14 cellular contexts compared by ENCODE assay signal in genomic region chr10:60828489-60828852, GRCh38. TPM values are rescaled to one million over a fixed set of nuclear protein-coding genes. Genes with fewer than 3 reads are reported as not detected.
DNase-seq lines count a peak whose midpoint lies in the region; ATAC-seq, FAIRE-seq and TF ChIP-seq lines count a peak whose summit lies in the region.
"Had no signal": no experiment of that assay in that cellular context is flagged by ENCODE, and none has a peak within 500 bp of the region (broad histone marks: within the 10 kb centered on the region; RNA-seq: fewer than 3 reads in every experiment).

No MANE protein-coding gene starts in this region.

- no TSS peak for BruUV-seq in HepG2 (replicated peaks; lab: Mats Ljungman, UMichigan)
- no TSS peak for BruUV-seq in K562 (replicated peaks; lab: Mats Ljungman, UMichigan)

- no peak overlapping the region for H3K4me3 ChIP-seq in right lobe of liver
- H3K4me3 ChIP-seq in HepG2 (replicated peaks in 1 of 3; ENCODE audit: insufficient read depth in 1 of 3, low read depth in 2 of 3, low read length in 3 of 3) = no peak overlapping the region
- no peak overlapping the region for H3K4me3 ChIP-seq in K562
- H3K4me3 ChIP-seq in effector memory CD4-positive, alpha-beta T cell (ENCODE audit: insufficient read depth, low read depth, low read length, poor library complexity, severe bottlenecking) = no peak overlapping the region
- H3K4me3 ChIP-seq: skin epidermis, tibial artery had no signal

- H3K4me1 ChIP-seq in right lobe of liver (no peaks in the 10 kb centered on the region), HepG2 (ENCODE audit: insufficient read depth, low read length) (peaks cover 9% of the 10 kb centered on the region; the same call in 1 of the 2 replicates), K562 (replicated peaks in 1 of 2; ENCODE audit: control insufficient read depth in 2 of 2, insufficient read depth in 2 of 2, low read length in 2 of 2) (peaks cover 0 to 19% of the 10 kb centered on the region in 2 experiments; a peak in 4 of 5 replicates)
- no peaks in the 10 kb centered on the region for H3K4me1 ChIP-seq in effector memory CD4-positive, alpha-beta T cell (ENCODE audit: control insufficient read depth, insufficient read depth, low read length, poor library complexity, severe bottlenecking)

- POLR2A ChIA-PET in HepG2 (lab: Yijun Ruan, JAX) = no interaction called here
- POLR2A ChIA-PET in K562 (lab: Yijun Ruan, JAX) = interaction anchor here (0.8 to 3.7 kb wide), 3 partner anchors 9 to 391 kb away, joined by 3 to 12 read pairs (median 4); no protein-coding TSS in a partner anchor

- TF ChIP-seq EP300 in HepG2 (IDR thresholded peaks at IDR 0.05; ENCODE audit: low read depth in 2 of 2, low read length in 2 of 2) (no peak), HepG2 (CRISPR knock-in tag; IDR thresholded peaks at IDR 0.05; ENCODE audit: borderline replicate concordance) (no peak), K562 (IDR thresholded peaks at IDR 0.05; ENCODE audit: low read length) (no peak)

- H3K4me2 ChIP-seq in HepG2 (ENCODE audit: low read depth, low read length) (no peak overlapping the region), K562 (ENCODE audit: insufficient read depth, low read length) (peak overlapping the region; percentile 62; the same call in 1 of the 2 replicates)

- intact Hi-C loops in right lobe of liver (cut with DNase I) (no loop called here), HepG2 (cut with micrococcal nuclease; ENCODE audit: unreplicated experiment) (loop anchor here (10.0 kb wide), 1 partner anchor 316 kb away; no protein-coding TSS in a partner anchor), K562 (cut with micrococcal nuclease) (loop anchor here (1.0 to 10.0 kb wide), 3 partner anchors 48 to 1006 kb away; partner anchors contain the start of gene RHOBTB1)

- ATAC-seq in right lobe of liver = peak in 3 of 4 donors; percentile 33 to 63 (median 39)
- ATAC-seq in HepG2 = no peak
- peak; percentile 45 for ATAC-seq in K562
- ATAC-seq in GM19397 (IDR thresholded peaks at IDR 0.05; ENCODE audit: unreplicated experiment) = no peak
- ATAC-seq in GM19467 (IDR thresholded peaks at IDR 0.05; ENCODE audit: unreplicated experiment) = no peak

- FAIRE-seq in HepG2 (lab: Jason Lieb, UNC) (no peak), K562 (lab: Jason Lieb, UNC) (no peak)
- FAIRE-seq: GM18507 had no signal

- H3K27me3 ChIP-seq in right lobe of liver (no peaks in the 10 kb centered on the region), HepG2 (ENCODE audit: control insufficient read depth in 1 of 2, insufficient read depth in 2 of 2, low read length in 2 of 2) (no peaks in the 10 kb centered on the region; a peak in 1 of 5 replicates), K562 (ENCODE audit: control insufficient read depth in 2 of 2, insufficient read depth in 2 of 2, low read length in 2 of 2) (no peaks in the 10 kb centered on the region)
- no peaks in the 10 kb centered on the region for H3K27me3 ChIP-seq in effector memory CD4-positive, alpha-beta T cell (replicated peaks; ENCODE audit: control insufficient read depth, insufficient read depth, low read length, poor library complexity, severe bottlenecking)
- H3K27me3 ChIP-seq: tibial artery had no signal

- H3K27ac ChIP-seq in right lobe of liver (peak overlapping the region in 1 of 3 donors; percentile 12), HepG2 (ENCODE audit: extremely low read length, insufficient read depth, low read length) (no peak overlapping the region), K562 (ENCODE audit: extremely low read depth, low read depth, low read length) (peak overlapping the region; percentile 74)
- H3K27ac ChIP-seq in effector memory CD4-positive, alpha-beta T cell (ENCODE audit: insufficient read depth, low read length, poor library complexity, severe bottlenecking) = no peak overlapping the region
- H3K27ac ChIP-seq: tibial artery, WERI-Rb-1 had no signal

- TF ChIP-seq RAD21 in HepG2 (CRISPR knock-in tag; IDR thresholded peaks at IDR 0.05) (no peak), K562 (CRISPR knock-in tag; conservative IDR thresholded peaks at IDR 0.05 in 1 of 2, IDR thresholded peaks at IDR 0.05 in 1 of 2) (no peak)

- H3K9me1 ChIP-seq in K562 (ENCODE audit: control insufficient read depth, insufficient read depth, low read length) = no peaks in the 10 kb centered on the region

- CTCF ChIA-PET in HepG2 (lab: Yijun Ruan, JAX; ENCODE audit: low intra/inter-chr PET ratio, low total read pairs) = no interaction called here
- CTCF ChIA-PET in K562 (lab: Yijun Ruan, JAX; ENCODE audit: low intra/inter-chr PET ratio) = interaction anchor here (0.6 kb wide), 1 partner anchor 384 kb away, joined by 3 read pairs; no protein-coding TSS in a partner anchor

- WGBS in right lobe of liver (ENCODE audit: insufficient coverage, low coverage, low lambda C conversion rate, missing lambda C conversion rate) = 9% methylated on average over 1 of the region's 1 CpG
- 33% methylated on average over 1 of the region's 1 CpG for WGBS in HepG2 (ENCODE audit: low lambda C conversion rate)
- WGBS in K562 (ENCODE audit: insufficient coverage, low coverage, missing lambda C conversion rate) = 5% methylated on average over 1 of the region's 1 CpG

- TF ChIP-seq POLR2A in right lobe of liver (IDR thresholded peaks at IDR 0.05) (no peak), HepG2 (IDR thresholded peaks at IDR 0.05; ENCODE audit: insufficient read depth in 1 of 2, low read depth in 2 of 2, low read length in 2 of 2) (no peak), K562 (conservative IDR thresholded peaks at IDR 0.05) (no peak)

- H2AFZ ChIP-seq in HepG2 (ENCODE audit: low read length) (no peak overlapping the region), K562 (ENCODE audit: low read depth, low read length) (peak overlapping the region; percentile 80)

- H4K20me1 ChIP-seq in HepG2 (ENCODE audit: insufficient read depth, low read length) (no peaks in the 10 kb centered on the region), K562 (replicated peaks; ENCODE audit: control insufficient read depth, insufficient read depth, low read length) (no peaks in the 10 kb centered on the region)

- DNase-seq in right lobe of liver = no peak
- DNase-seq in HepG2 (ENCODE audit: low spot score) = no peak
- DNase-seq in K562 (ENCODE audit: extremely low read depth in 1 of 4, low spot score in 3 of 4) = peak in 1 of 4 experiments; percentile 26
- peak; percentile 5 for DNase-seq in kidney tubule cell (ENCODE audit: low spot score)
- DNase-seq in effector memory CD4-positive, alpha-beta T cell = no peak
- DNase-seq in AML-193 (lab: John Stamatoyannopoulos, UW) = no peak
- DNase-seq: activated T-cell treated with anti-CD3 and anti-CD28 coated beads for 4 hours, NCI-H446, tibial artery, WERI-Rb-1 had no signal

- no peak overlapping the region for H3K9ac ChIP-seq in HepG2 (ENCODE audit: insufficient read depth, low read depth, low read length)
- peak overlapping the region in 1 of 2 experiments; percentile 34; a peak in 2 of 4 replicates for H3K9ac ChIP-seq in K562 (ENCODE audit: insufficient read depth in 1 of 2, low read depth in 2 of 2, low read length in 2 of 2)

- H3K36me3 ChIP-seq in right lobe of liver = no peaks in the 10 kb centered on the region
- H3K36me3 ChIP-seq in HepG2 (replicated peaks in 1 of 2; ENCODE audit: control insufficient read depth in 1 of 2, insufficient read depth in 2 of 2, low read length in 2 of 2) = no peaks in the 10 kb centered on the region
- no peaks in the 10 kb centered on the region for H3K36me3 ChIP-seq in K562 (ENCODE audit: control insufficient read depth, insufficient read depth, low read length)
- H3K36me3 ChIP-seq in effector memory CD4-positive, alpha-beta T cell (ENCODE audit: control insufficient read depth, insufficient read depth, low read length) = no peaks in the 10 kb centered on the region
- H3K36me3 ChIP-seq: tibial artery, WERI-Rb-1 had no signal

- in situ Hi-C loops in HepG2 (cut with HindIII; ENCODE audit: extremely low pct_ligation_motif_present, low pct_unique_long_range_greater_than_20kb) = loop anchor here (10.0 kb wide), 1 partner anchor 136 kb away; no protein-coding TSS in a partner anchor
- in situ Hi-C loops in K562 (cut with MboI) = no loop called here

- TF ChIP-seq CTCF in right lobe of liver (IDR thresholded peaks at IDR 0.05) (no peak), HepG2 (CRISPR knock-in tag; IDR thresholded peaks at IDR 0.05) (no peak), K562 (IDR thresholded peaks at IDR 0.05 in 2 of 3, conservative IDR thresholded peaks at IDR 0.05 in 1 of 3; ENCODE audit: insufficient read depth in 2 of 3, low read depth in 1 of 3, low read length in 3 of 3) (no peak)

- no peaks in the 10 kb centered on the region for H3K9me3 ChIP-seq in right lobe of liver
- H3K9me3 ChIP-seq in HepG2 (ENCODE audit: low read length) = no peaks in the 10 kb centered on the region
- H3K9me3 ChIP-seq in K562 (replicated peaks; ENCODE audit: control insufficient read depth, insufficient read depth, low read depth, low read length) = no peaks in the 10 kb centered on the region
- H3K9me3 ChIP-seq in effector memory CD4-positive, alpha-beta T cell (ENCODE audit: control insufficient read depth, low read length) = no peaks in the 10 kb centered on the region
- H3K9me3 ChIP-seq: tibial artery had no signal

- H3K79me2 ChIP-seq in HepG2 (ENCODE audit: insufficient read depth, low read length) (no peaks in the 10 kb centered on the region), K562 (ENCODE audit: control insufficient read depth, insufficient read depth, low read length) (no peaks in the 10 kb centered on the region)

RNA-seq across cellular contexts. Expression of gene CDK1, which starts 50.2 kb away (rescaled TPM):
- total RNA-seq in right lobe of liver (1 to 10 TPM in 5 of 6 experiments, not detected in 1; 1.2 to 3.6 (median 3.0) TPM), HepG2 (2016; rRNA removed; fragmentation: Illumina TruSeq; extraction: Trizol) (132 and 221 TPM in 2 replicates), K562 (2014; rRNA removed) (122 and 156 TPM in 2 replicates), K562 (2014; rRNA removed; fragmentation: Illumina TruSeq; extraction: Trizol) (306 and 331 TPM in 2 replicates), K562 (2015; rRNA removed; fragmentation: Illumina TruSeq; extraction: Trizol) (213 and 236 TPM in 2 replicates), K562 (2021) (159 and 174 TPM in 2 replicates)
- 25.7 and 32.5 TPM in 2 replicates for total RNA-seq in HepG2 (2016; cell fraction: cytosol; rRNA removed; fragmentation: Illumina TruSeq; extraction: Trizol; ENCODE audit: low read depth)
- total RNA-seq in HepG2 (2016; cell fraction: insoluble cytoplasmic fraction; rRNA removed; fragmentation: Illumina TruSeq; extraction: Trizol) = 132 and 217 TPM in 2 replicates
- 45.2 and 55.5 TPM in 2 replicates for total RNA-seq in HepG2 (2016; cell fraction: membrane; rRNA removed; fragmentation: Illumina TruSeq; extraction: Trizol)
- 113 and 116 TPM in 2 replicates for total RNA-seq in HepG2 (2016; cell fraction: nucleus; rRNA removed; fragmentation: Illumina TruSeq; extraction: Trizol)
- polyA plus RNA-seq in HepG2 (2011; rRNA removed) (23.1 and 42.6 TPM in 2 replicates), K562 (2011; rRNA removed) (259 and 366 TPM in 2 replicates), K562 (2014; fragmentation: Illumina TruSeq; extraction: Trizol) (206 and 228 TPM in 2 replicates), K562 (2014; fragmentation: Nextera tagmentation; extraction: Ambion mirVana) (100 to 1,000 TPM; 568 to 685 TPM), K562 (2014; rRNA removed) (204 and 210 TPM in 2 replicates)
- polyA plus RNA-seq in HepG2 (2011; cell fraction: cytosol; rRNA removed) = 12.9 and 15.9 TPM in 2 replicates
- 23.4 and 24.8 TPM in 2 replicates for polyA plus RNA-seq in HepG2 (2011; cell fraction: nucleus; rRNA removed)
- 20.0 and 41.3 TPM in 2 replicates for polyA plus RNA-seq in HepG2 (2012)
- 7.5 and 9.0 TPM in 2 replicates for polyA plus RNA-seq in HepG2 (2016; cell fraction: cytosol; fragmentation: Illumina TruSeq; extraction: Trizol; ENCODE audit: low read depth)
- 154 and 181 TPM in 2 replicates for polyA plus RNA-seq in HepG2 (2016; cell fraction: insoluble cytoplasmic fraction; fragmentation: Illumina TruSeq; extraction: Trizol; ENCODE audit: low read depth)
- 17.0 and 17.2 TPM in 2 replicates for polyA plus RNA-seq in HepG2 (2016; cell fraction: membrane; fragmentation: Illumina TruSeq; extraction: Trizol; ENCODE audit: low read depth)
- polyA plus RNA-seq in HepG2 (2016; cell fraction: nucleus; fragmentation: Illumina TruSeq; extraction: Trizol; ENCODE audit: insufficient read depth, low read depth) = 177 and 183 TPM in 2 replicates
- polyA minus RNA-seq in HepG2 (2011; rRNA and poly(A)+ RNA removed; ENCODE audit: low replicate concordance) = 6.0 and 23.9 TPM in 2 replicates
- polyA minus RNA-seq in HepG2 (2011; cell fraction: cytosol; rRNA and poly(A)+ RNA removed) = 9.6 and 14.5 TPM in 2 replicates
- 33.8 and 62.3 TPM in 2 replicates for polyA minus RNA-seq in HepG2 (2011; cell fraction: nucleus; rRNA and poly(A)+ RNA removed)
- total RNA-seq in K562 (2011; cell fraction: chromatin; rRNA removed; ENCODE audit: low replicate concordance) = 71.4 and 283 TPM in 2 replicates
- total RNA-seq in K562 (2011; cell fraction: nucleolus; rRNA removed) = 32.2 and 40.9 TPM in 2 replicates
- 114 and 180 TPM in 2 replicates for total RNA-seq in K562 (2011; cell fraction: nucleoplasm; rRNA removed)
- 38.7 and 88.0 TPM in 2 replicates for polyA plus RNA-seq in K562 (2011; cell fraction: cytosol; rRNA removed)
- polyA plus RNA-seq in K562 (2011; cell fraction: nucleus; rRNA removed) = 109 and 195 TPM in 2 replicates
- 130 and 154 TPM in 2 replicates for polyA plus RNA-seq in K562 (2012)
- polyA minus RNA-seq in K562 (2011; rRNA and poly(A)+ RNA removed) = 110 and 131 TPM in 2 replicates
- polyA minus RNA-seq in K562 (2011; cell fraction: cytosol; rRNA and poly(A)+ RNA removed) = 37.6 and 52.2 TPM in 2 replicates
- polyA minus RNA-seq in K562 (2011; cell fraction: nucleus; rRNA and poly(A)+ RNA removed) = 102 and 159 TPM in 2 replicates

Comparison
In these comparisons a context has a peak if more than half of its experiments do, and no peak if none do; other contexts are left out.
1. ATAC-seq: peak in right lobe of liver (3 of 4) and K562 (single experiment); none in HepG2 (single experiment), GM19397 (single experiment) and GM19467 (single experiment).
2. RNA of gene CDK1, which starts 50.2 kb away (total RNA-seq): 32.2 to 331 TPM in K562 and 25.7 to 221 TPM in HepG2; 1.2 to 3.6 TPM in right lobe of liver; every median in the first group is over 4 times any median in the second.
3. intact Hi-C loops: an anchor here in HepG2 (10.0 kb wide) and K562 (1.0 to 10.0 kb wide); none called in right lobe of liver.